ENCODE assay signal across 20 cellular contexts in genomic region chr9:133716564-133717112, GRCh38. TPM values are rescaled to one million over a fixed set of nuclear protein-coding genes. Genes with fewer than 3 reads are reported as not detected.
DNase-seq lines count a peak whose midpoint lies in the region; ATAC-seq and TF ChIP-seq lines count a peak whose summit lies in the region.
"Had no signal": no experiment of that assay in that cellular context is flagged by ENCODE, and none has a peak within 500 bp of the region (broad histone marks: within the 10 kb centered on the region; RNA-seq: fewer than 3 reads in every experiment).

No MANE protein-coding gene starts in this region.

- no CpG with 5 or more reads among the region's 8 CpGs for WGBS in right lobe of liver (ENCODE audit: insufficient coverage, low coverage, low lambda C conversion rate, missing lambda C conversion rate)

- H3K4me3 ChIP-seq in fibroblast of the aortic adventitia (ENCODE audit: low read depth, low read length) (no peak overlapping the region), right lobe of liver (no peak overlapping the region), upper lobe of right lung (no peak overlapping the region)
- H3K4me3 ChIP-seq: body of pancreas, coronary artery, HAP-1, mucosa of descending colon, tibial artery had no signal

- no peaks in the 10 kb centered on the region for H3K9me3 ChIP-seq in right lobe of liver
- H3K9me3 ChIP-seq in upper lobe of right lung = no peaks in the 10 kb centered on the region
- H3K9me3 ChIP-seq: body of pancreas, HAP-1, mucosa of descending colon, tibial artery had no signal

- no peak overlapping the region for H3K4me3 Mint-ChIP-seq in activated T-cell treated with anti-CD3 and anti-CD28 coated beads, Interleukin-2, amount 50 U/mL, for 72 hours
- H3K4me3 Mint-ChIP-seq: activated CD4-positive, alpha-beta memory T cell treated with anti-CD3 and anti-CD28 coated beads for 36 hours; activated T-cell treated with anti-CD3 and anti-CD28 coated beads, Interleukin-2, amount 50 U/mL, for 4 hours; WTC11 had no signal

- peaks cover 5% of the 10 kb centered on the region for H3K27me3 Mint-ChIP-seq in activated T-cell treated with anti-CD3 and anti-CD28 coated beads, Interleukin-2, amount 50 U/mL, for 72 hours (ENCODE audit: low read depth)

- peak overlapping the region in 2 of 3 donors; percentile 36 to 75 for H3K27ac ChIP-seq in right lobe of liver
- no peak overlapping the region for H3K27ac ChIP-seq in upper lobe of right lung
- H3K27ac ChIP-seq: 22Rv1, C4-2B, tibial artery had no signal

- H3K4me1 ChIP-seq in right lobe of liver = peaks cover 0 to 46% (median 5%) of the 10 kb centered on the region in 4 donors
- H3K4me1 ChIP-seq in upper lobe of right lung = peaks cover 5% of the 10 kb centered on the region
- H3K4me1 ChIP-seq: body of pancreas, HAP-1, tibial artery had no signal

- H3K27ac Mint-ChIP-seq in activated T-cell treated with anti-CD3 and anti-CD28 coated beads, Interleukin-2, amount 50 U/mL, for 72 hours = no peak overlapping the region
- H3K27ac Mint-ChIP-seq: activated CD4-positive, alpha-beta memory T cell treated with anti-CD3 and anti-CD28 coated beads for 36 hours had no signal

- peak; percentile 14 for DNase-seq in activated T-cell treated with anti-CD3 and anti-CD28 coated beads, Interleukin-2, amount 50 U/mL, for 1 hour
- DNase-seq in activated T-cell treated with anti-CD3 and anti-CD28 coated beads, Interleukin-2, amount 50 U/mL, for 72 hours = no peak
- DNase-seq in fibroblast of the aortic adventitia (ENCODE audit: low read depth) = peak; percentile 30
- DNase-seq in right lobe of liver = peak in 2 of 3 donors; percentile 42 to 54
- peak; percentile 46 for DNase-seq in upper lobe of right lung
- DNase-seq in SW 1271 (lab: John Stamatoyannopoulos, UW) = no peak
- no peak for DNase-seq in activated T-cell treated with anti-CD3 and anti-CD28 coated beads for 4 hours
- DNase-seq in hippocampal formation (lab: John Stamatoyannopoulos, UW) = no peak
- DNase-seq: activated T-cell treated with anti-CD3 and anti-CD28 coated beads, Interleukin-2, amount 50 U/mL, for 4 hours; PC-3 had no signal

- no peak for ATAC-seq in activated T-cell treated with anti-CD3 and anti-CD28 coated beads, Interleukin-2, amount 50 U/mL, for 72 hours (replicated peaks in 1 of 2)
- ATAC-seq in right lobe of liver = no peak
- ATAC-seq in upper lobe of right lung = no peak
- ATAC-seq: mucosa of descending colon had no signal

- H3K9me3 Mint-ChIP-seq in activated T-cell treated with anti-CD3 and anti-CD28 coated beads, Interleukin-2, amount 50 U/mL, for 72 hours = peaks cover 0 to 3% of the 10 kb centered on the region in 2 donors
- H3K9me3 Mint-ChIP-seq: activated T-cell treated with anti-CD3 and anti-CD28 coated beads, Interleukin-2, amount 50 U/mL, for 4 hours had no signal

- no peaks in the 10 kb centered on the region for H3K27me3 ChIP-seq in right lobe of liver
- no peaks in the 10 kb centered on the region for H3K27me3 ChIP-seq in upper lobe of right lung
- H3K27me3 ChIP-seq: body of pancreas had no signal

- peaks cover 0 to 57% (median 11%) of the 10 kb centered on the region in 4 donors for H3K36me3 ChIP-seq in right lobe of liver
- no peaks in the 10 kb centered on the region for H3K36me3 ChIP-seq in upper lobe of right lung
- H3K36me3 ChIP-seq: HAP-1, tibial artery had no signal

- TF ChIP-seq CTCF in fibroblast of the aortic adventitia (IDR thresholded peaks at IDR 0.05; ENCODE audit: insufficient read depth, low read length) (no peak), right lobe of liver (IDR thresholded peaks at IDR 0.05) (no peak), upper lobe of right lung (IDR thresholded peaks at IDR 0.05) (no peak)

- peaks cover 0 to 3% of the 10 kb centered on the region in 2 donors for H3K36me3 Mint-ChIP-seq in activated T-cell treated with anti-CD3 and anti-CD28 coated beads, Interleukin-2, amount 50 U/mL, for 72 hours (ENCODE audit: insufficient read depth in 2 of 2)
- H3K36me3 Mint-ChIP-seq: activated CD4-positive, alpha-beta memory T cell treated with anti-CD3 and anti-CD28 coated beads for 36 hours had no signal

- H3K4me1 Mint-ChIP-seq in activated T-cell treated with anti-CD3 and anti-CD28 coated beads, Interleukin-2, amount 50 U/mL, for 72 hours (ENCODE audit: low read depth) = no peaks in the 10 kb centered on the region

- intact Hi-C loops in right lobe of liver (cut with DNase I) = loop anchor here in 1 of 2 donors (10.0 kb wide), 1 partner anchor 212 kb away; no protein-coding TSS in a partner anchor
- intact Hi-C loops in upper lobe of right lung (cut with DNase I) = no loop called here

- TF ChIP-seq POLR2A in right lobe of liver (IDR thresholded peaks at IDR 0.05) = no peak

RNA-seq across cellular contexts. Expression of gene SARDH, which starts 21.5 kb away (rescaled TPM):
- 1 to 10 TPM; 1.6 to 4.7 TPM for total RNA-seq in activated T-cell treated with anti-CD3 and anti-CD28 coated beads, Interleukin-2, amount 50 U/mL, for 72 hours
- total RNA-seq in fibroblast of the aortic adventitia (ENCODE audit: low replicate concordance) (0.18 and 2.9 TPM in 2 replicates), right lobe of liver (100 to 1,000 TPM in 3 of 6 experiments, 10 to 100 TPM in 3; 67.3 to 183 (median 101) TPM), upper lobe of right lung (6.8 TPM)
- total RNA-seq: MCF 10A had no signal

Comparison
In these comparisons a context has a peak if more than half of its experiments do, and no peak if none do; other contexts are left out.
1. DNase-seq: peak in activated T-cell treated with anti-CD3 and anti-CD28 coated beads, Interleukin-2, amount 50 U/mL, for 1 hour (single experiment), fibroblast of the aortic adventitia (single experiment), right lobe of liver (2 of 3) and upper lobe of right lung (single experiment); none in activated T-cell treated with anti-CD3 and anti-CD28 coated beads, Interleukin-2, amount 50 U/mL, for 72 hours (0 of 2), SW 1271 (0 of 2), activated T-cell treated with anti-CD3 and anti-CD28 coated beads for 4 hours (single experiment) and hippocampal formation (0 of 2).